ENCODE assay signal across 8 cellular contexts in the genomic region with DNA sequence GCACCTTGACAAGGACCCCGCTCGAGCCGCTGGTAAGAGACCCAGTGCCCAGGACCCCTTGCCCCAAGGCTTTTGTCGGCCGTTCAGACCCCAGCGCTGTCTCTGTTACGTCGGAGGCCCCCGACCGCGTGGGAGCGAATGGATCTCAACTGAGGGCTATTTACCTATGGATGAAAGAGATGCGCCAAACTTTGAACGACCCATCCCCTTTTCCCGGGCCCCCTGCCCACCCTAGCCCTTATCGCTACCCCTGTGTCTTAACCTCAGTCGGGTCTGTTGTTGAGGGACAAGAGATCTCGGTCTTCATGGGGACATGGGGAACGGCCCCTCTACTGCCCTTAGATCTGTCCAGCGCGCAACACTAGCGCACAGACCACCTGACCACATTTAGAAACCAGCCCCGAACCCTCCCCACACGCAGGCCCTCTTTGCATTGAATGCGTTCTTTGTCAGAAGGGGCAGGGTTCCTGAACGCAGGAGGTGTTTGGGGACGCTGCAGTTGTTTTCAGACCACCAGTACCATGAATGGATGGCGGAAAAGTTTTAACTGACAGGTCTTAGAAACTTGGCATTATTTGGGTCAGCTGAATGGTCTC. TPM values are rescaled to one million over a fixed set of nuclear protein-coding genes. Genes with fewer than 3 reads are reported as not detected.
DNase-seq lines count a peak whose midpoint lies in the region; ATAC-seq and TF ChIP-seq lines count a peak whose summit lies in the region.

No MANE protein-coding gene starts in this region.

- H3K27ac Mint-ChIP-seq in Calu3 (ENCODE audit: unreplicated experiment) (peak overlapping the region; percentile 69), osteocyte (ENCODE audit: unreplicated experiment) (peak overlapping the region; percentile 89)

- H3K4me1 ChIP-seq in NT2/D1 (ENCODE audit: insufficient read depth, insufficient read length) (no peaks in the 10 kb centered on the region), esophagus (ENCODE audit: control insufficient read depth in 2 of 2, insufficient read depth in 2 of 2, low read length in 1 of 2) (peaks cover 3 to 9% of the 10 kb centered on the region in 2 donors)

- TF ChIP-seq CTCF in Calu3 (IDR thresholded peaks at IDR 0.05; ENCODE audit: unreplicated experiment) (no peak), osteocyte (IDR thresholded peaks at IDR 0.05) (no peak)

- H3K27me3 Mint-ChIP-seq in Calu3 (ENCODE audit: unreplicated experiment) (no peaks in the 10 kb centered on the region), osteocyte (ENCODE audit: unreplicated experiment) (no peaks in the 10 kb centered on the region)

- H3K4me3 Mint-ChIP-seq in Calu3 (ENCODE audit: low read depth, unreplicated experiment) (peak overlapping the region; percentile 74), osteocyte (ENCODE audit: unreplicated experiment) (peak overlapping the region; percentile 100)

- no TSS peak for BruUV-seq in Calu3 (replicated peaks; lab: Mats Ljungman, UMichigan)

- peak overlapping the region; percentile 61 for H3K9ac ChIP-seq in NT2/D1 (ENCODE audit: insufficient read length, low read depth)

- 9 to 17% methylated on average over 28 of the region's 28 CpGs for whole genome bisulfite sequencing in esophagus, 2 donors

- peaks cover 11% of the 10 kb centered on the region for H3K36me3 ChIP-seq in NT2/D1 (ENCODE audit: insufficient read depth, insufficient read length, low read length)
- H3K36me3 ChIP-seq in esophagus (ENCODE audit: control insufficient read depth in 2 of 2, insufficient read depth in 2 of 2, low read length in 1 of 2), result no peaks in the 10 kb centered on the region

- intact Hi-C loops in Calu3 (cut with micrococcal nuclease; ENCODE audit: unreplicated experiment), result no loop called here

- H3K9me3 ChIP-seq in NT2/D1 (ENCODE audit: insufficient read depth, low read length), result no peaks in the 10 kb centered on the region
- no peaks in the 10 kb centered on the region for H3K9me3 ChIP-seq in esophagus (ENCODE audit: control insufficient read depth in 2 of 2, insufficient read depth in 1 of 2, low read depth in 1 of 2, low read length in 1 of 2)

- H3K36me3 Mint-ChIP-seq in Calu3 (ENCODE audit: insufficient read depth, unreplicated experiment), result peaks cover 14% of the 10 kb centered on the region
- H3K36me3 Mint-ChIP-seq in osteocyte (ENCODE audit: unreplicated experiment), result peaks cover 9% of the 10 kb centered on the region

- no peaks in the 10 kb centered on the region for H3K9me3 Mint-ChIP-seq in Calu3 (ENCODE audit: low read depth, unreplicated experiment)
- no peaks in the 10 kb centered on the region for H3K9me3 Mint-ChIP-seq in osteocyte (ENCODE audit: unreplicated experiment)

- DNase-seq in Calu3 (no peak), NT2/D1 (ENCODE audit: low read depth, low spot score) (no peak), osteocyte (ENCODE audit: extremely low spot score, unreplicated experiment) (no peak), hippocampal formation (lab: John Stamatoyannopoulos, UW) (no peak), foreskin melanocyte (no peak)

- peaks cover 16% of the 10 kb centered on the region for H3K27me3 ChIP-seq in NT2/D1 (ENCODE audit: insufficient read depth, insufficient read length)
- no peaks in the 10 kb centered on the region for H3K27me3 ChIP-seq in esophagus (ENCODE audit: control insufficient read depth in 1 of 2, insufficient read depth in 2 of 2, low read length in 2 of 2)

- peak overlapping the region; percentile 33 for H3K4me3 ChIP-seq in NT2/D1 (ENCODE audit: insufficient read length, low read depth)
- peak overlapping the region; percentile 37 to 46 for H3K4me3 ChIP-seq in esophagus (ENCODE audit: low read depth in 1 of 2, low read length in 2 of 2)

- ATAC-seq in GM18909 (IDR thresholded peaks at IDR 0.05; ENCODE audit: poor library complexity, unreplicated experiment) (no peak), HG03520 (IDR thresholded peaks at IDR 0.05; ENCODE audit: unreplicated experiment) (no peak)

- H3K4me1 Mint-ChIP-seq in Calu3 (ENCODE audit: low read depth, unreplicated experiment) (peaks cover 9% of the 10 kb centered on the region), osteocyte (ENCODE audit: unreplicated experiment) (peaks cover 14% of the 10 kb centered on the region)

- H3K27ac ChIP-seq in esophagus (ENCODE audit: low read depth in 2 of 2, low read length in 1 of 2), result no peak overlapping the region

- CTCF ChIA-PET in Calu3 (lab: Charles Lee), result no interaction called here

RNA-seq across cellular contexts. Expression of a gene that starts 0.6 kb away (rescaled TPM):
- total RNA-seq in Calu3 (2022) (0.26 and 0.56 TPM in 2 replicates), osteocyte (1.3 and 1.4 TPM in 2 replicates)
- polyA plus RNA-seq in esophagus, result under 1 TPM; 0.34 to 0.37 TPM

RNA-seq across cellular contexts. Expression of a gene that starts 38.8 kb away (rescaled TPM):
- 75.2 and 78.0 TPM in 2 replicates for total RNA-seq in Calu3 (2022)
- polyA plus RNA-seq in esophagus, result 10 to 100 TPM; 22.6 to 28.8 TPM
- total RNA-seq in osteocyte, result 116 and 124 TPM in 2 replicates
